ENCODE assay signal across 8 cellular contexts in genomic region chr15:78811124-78811824, GRCh38. TPM values are rescaled to one million over a fixed set of nuclear protein-coding genes. Genes with fewer than 3 reads are reported as not detected.
DNase-seq lines count a peak whose midpoint lies in the region; ATAC-seq, FAIRE-seq and TF ChIP-seq lines count a peak whose summit lies in the region.

Gene ADAMTS7, minus strand, starts transcription at chr15:78811464. Its CDS starts 244 bp downstream, at chr15:78811220.

- H3K27ac ChIP-seq in 22Rv1 = no peak within 1 kb of the TSS
- no peak within 1 kb of the TSS for H3K27ac ChIP-seq in GM12878 (ENCODE audit: control insufficient read depth, insufficient read depth)

- FAIRE-seq in GM12878 (lab: Jason Lieb, UNC) = no peak

- H2AFZ ChIP-seq in GM12878 (ENCODE audit: control insufficient read depth, low read depth, low read length) = peak within 1 kb of the TSS; percentile 72

- TF ChIP-seq EP300 in GM12878 (IDR thresholded peaks at IDR 0.05; ENCODE audit: borderline replicate concordance in 1 of 2, control insufficient read depth in 1 of 2, low read depth in 2 of 2, low read length in 2 of 2) = no peak

- SMC1A ChIA-PET in GM12878 (lab: Charles Lee; ENCODE audit: uncharacterized antibody, unreplicated experiment) = interaction anchor here (0.6 to 1.1 kb wide), 2 partner anchors 62 to 95 kb away, joined by 3 read pairs; partner anchors contain the start of gene MORF4L1

- peak; percentile 36 for TF ChIP-seq RAD21 in GM12878 (IDR thresholded peaks at IDR 0.05; ENCODE audit: insufficient read depth, low read depth, low read length)

- no peaks in the 10 kb centered on the region for H3K36me3 ChIP-seq in GM12878 (ENCODE audit: control insufficient read depth in 2 of 2, insufficient read depth in 2 of 2, low read length in 1 of 2)

- RAD21 ChIA-PET in GM12878 (lab: Charles Lee; ENCODE audit: unreplicated experiment) = interaction anchor here (1.5 kb wide), 1 partner anchor 31 kb away, joined by 4 read pairs; no protein-coding TSS in a partner anchor

- peaks cover 6% of the 10 kb centered on the region; the same call in 1 of the 3 replicates for H3K9me3 ChIP-seq in GM12878 (replicated peaks; ENCODE audit: control insufficient read depth, insufficient read depth, low read length)

- intact Hi-C loops in GM12878 (cut with micrococcal nuclease; ENCODE audit: unreplicated experiment) = no loop called here

- no peaks in the 10 kb centered on the region for H4K20me1 ChIP-seq in GM12878 (ENCODE audit: control insufficient read depth, insufficient read depth)

- WGBS in GM12878 (ENCODE audit: insufficient coverage, insufficient replicate concordance, low lambda C conversion rate, missing lambda C conversion rate) = 0% methylated on average over 17 of the region's 73 CpGs

- H3K4me2 ChIP-seq in GM12878 (ENCODE audit: control insufficient read depth, insufficient read depth) = peak within 1 kb of the TSS; percentile 91

- peak within 1 kb of the TSS; percentile 30; the same call in 1 of the 2 replicates for H3K9ac ChIP-seq in GM12878 (ENCODE audit: control insufficient read depth, insufficient read depth, low read length)

- H3K79me2 ChIP-seq in GM12878 (ENCODE audit: control insufficient read depth, insufficient read depth, low read length) = no peaks in the 10 kb centered on the region

- TF ChIP-seq POLR2A in GM12878 (IDR thresholded peaks at IDR 0.05; ENCODE audit: low read depth, low read length) = no peak

- ATAC-seq in HG03571 (IDR thresholded peaks at IDR 0.05; ENCODE audit: unreplicated experiment) (peak; percentile 66), GM12878 (peak; percentile 96)

- BruUV-seq in GM12878 (replicated peaks; lab: Mats Ljungman, UMichigan) = no TSS peak

- POLR2A ChIA-PET in GM12878 (lab: Charles Lee) = no interaction called here

- peaks cover 7% of the 10 kb centered on the region; the same call in 1 of the 2 replicates for H3K4me1 ChIP-seq in GM12878 (ENCODE audit: control insufficient read depth, insufficient read depth, low read length)

- H3K27me3 ChIP-seq in GM12878 (replicated peaks in 1 of 2; ENCODE audit: control insufficient read depth in 2 of 2, insufficient read depth in 2 of 2, low read length in 1 of 2) = peaks cover 7 to 8% of the 10 kb centered on the region in 2 experiments

- in situ Hi-C loops in GM13977 (cut with MboI; ENCODE audit: low pct_unique_long_range_greater_than_20kb, low sequenced_read_pairs, unreplicated experiment) = no loop called here
- in situ Hi-C loops in GM12878 (cut with MboI) = no loop called here

- DNase-seq in GM13977 (ENCODE audit: low spot score) = peak; percentile 97
- DNase-seq in T-helper 22 cell (ENCODE audit: low read depth) = peak; percentile 12
- DNase-seq in GM12878 (ENCODE audit: low read depth, low spot score) = no peak
- peak in 44 of 51 donors; percentile 7 to 75 (median 37) for DNase-seq in hypothalamus (lab: John Stamatoyannopoulos, UW)
- peak; percentile 8 for DNase-seq in renal cortical epithelial cell (ENCODE audit: low read depth)
- DNase-seq in SHP77 (lab: John Stamatoyannopoulos, UW) = no peak

- peak within 1 kb of the TSS; percentile 81 for H3K4me3 ChIP-seq in GM12878

- CTCF ChIA-PET in GM12878 (lab: Yijun Ruan, JAX) = interaction anchor here (0.7 to 2.0 kb wide), 6 partner anchors 22 to 69 kb away, joined by 3 to 8 read pairs (median 3); no protein-coding TSS in a partner anchor

- peak; percentile 39 for TF ChIP-seq CTCF in 22Rv1 (IDR thresholded peaks at IDR 0.05)
- peak; percentile 48 for TF ChIP-seq CTCF in GM13977 (IDR thresholded peaks at IDR 0.05; ENCODE audit: extremely low read depth, insufficient read depth, missing control alignments)
- TF ChIP-seq CTCF in GM12878 (IDR thresholded peaks at IDR 0.05 in 2 of 3, conservative IDR thresholded peaks at IDR 0.05 in 1 of 3; ENCODE audit: control insufficient read depth in 2 of 3, extremely low read depth in 1 of 3, insufficient read depth in 1 of 3, low read depth in 3 of 3, low read length in 3 of 3) = peak; percentile 37 to 76 (median 48)

TF ChIP-seq in GM12878, 131 proteins besides CTCF, POLR2A, EP300 and RAD21:
- TF ChIP-seq PAX8 (IDR thresholded peaks at IDR 0.05) = no peak
- no peak for TF ChIP-seq RBBP5 (conservative IDR thresholded peaks at IDR 0.05)
- no peak for TF ChIP-seq MTA2 (IDR thresholded peaks at IDR 0.05; ENCODE audit: low read depth)
- TF ChIP-seq MXI1 (IDR thresholded peaks at IDR 0.05; ENCODE audit: low read depth, low read length) = no peak
- 0 out of 2 replicates have a peak, but pooled peaks have one; percentile 10 for TF ChIP-seq SMC3 (IDR thresholded peaks at IDR 0.05; ENCODE audit: borderline replicate concordance, low read length)
- TF ChIP-seq YY1 (IDR thresholded peaks at IDR 0.05; ENCODE audit: low read depth, low read length) = 0 out of 2 replicates have a peak, but pooled peaks have one; percentile 27

RNA-seq across cellular contexts. Expression of gene ADAMTS7, which starts in this region (rescaled TPM):
- total RNA-seq in GM12878 (2013; cell fraction: nucleolus; rRNA removed) = not detected in 2 replicates
- total RNA-seq in GM12878 (2014; rRNA removed) = 0.22 TPM in 1 of 2 replicates, not detected in the other
- 0.09 TPM in 1 of 2 replicates, not detected in the other for total RNA-seq in GM12878 (2014; rRNA removed; fragmentation: Illumina TruSeq; extraction: Trizol)
- total RNA-seq in GM12878 (2021) = 0.08 and 0.28 TPM in 2 replicates
- polyA plus RNA-seq in GM12878 (2011; ENCODE audit: low read depth) = 0.07 TPM
- polyA plus RNA-seq in GM12878 (2011; rRNA removed) = not detected in 2 replicates
- 0.06 TPM in 1 of 2 replicates, not detected in the other for polyA plus RNA-seq in GM12878 (2011; cell fraction: cytosol; rRNA removed)
- 0.12 and 0.35 TPM in 2 replicates for polyA plus RNA-seq in GM12878 (2011; cell fraction: nucleus; rRNA removed)
- 0.24 and 0.48 TPM in 2 replicates for polyA plus RNA-seq in GM12878 (2012)
- polyA plus RNA-seq in GM12878 (2014; fragmentation: Illumina TruSeq; extraction: Trizol) = 0.03 TPM in 1 of 2 replicates, not detected in the other
- polyA plus RNA-seq in GM12878 (2014; fragmentation: Nextera tagmentation; extraction: Ambion mirVana) = not detected
- polyA plus RNA-seq in GM12878 (2014; rRNA removed) = 0.09 and 0.16 TPM in 2 replicates
- polyA plus RNA-seq in GM12878 (2016; fragmentation: Nextera tagmentation; extraction: Ambion mirVana) = under 1 TPM in 1 of 2 experiments, not detected in 1; 0.04 TPM
- polyA minus RNA-seq in GM12878 (2011; rRNA and poly(A)+ RNA removed) = not detected in 2 replicates
- polyA minus RNA-seq in GM12878 (2011; cell fraction: cytosol; rRNA and poly(A)+ RNA removed) = not detected in 2 replicates
- not detected in 2 replicates for polyA minus RNA-seq in GM12878 (2011; cell fraction: nucleus; rRNA and poly(A)+ RNA removed)
- 4.5 and 9.9 TPM in 2 replicates for total RNA-seq in renal cortical epithelial cell

Comparison
In these comparisons a context has a peak if more than half of its experiments do, and no peak if none do; other contexts are left out.
1. Peak in ATAC-seq, H3K4me3 ChIP-seq, H3K9ac ChIP-seq and H3K4me2 ChIP-seq in GM12878; RNA of the gene not detected or under 1 TPM.
2. DNase-seq: peak in GM13977 (single experiment), T-helper 22 cell (single experiment), hypothalamus (44 of 51) and renal cortical epithelial cell (single experiment); none in GM12878 (single experiment) and SHP77 (0 of 2).
3. Peak in every context shown above with its lines, with median percentiles within 50 percentile points of each other: CTCF ChIP-seq.